1 cellular context compared by ENCODE assay signal in genomic region chr6:54291738-54292137, GRCh38.
TF ChIP-seq lines count a peak whose summit lies in the region.

No MANE protein-coding gene starts in this region.

TF ChIP-seq in WTC11, 78 proteins besides CTCF, POLR2A, EP300 and RAD21 (continued from another document):
- TF ChIP-seq ARID4B (CRISPR knock-in tag; IDR thresholded peaks at IDR 0.05; ENCODE audit: borderline replicate concordance) (no peak), GABPB1 (CRISPR knock-in tag; IDR thresholded peaks at IDR 0.05) (no peak), ETV6 (CRISPR knock-in tag; IDR thresholded peaks at IDR 0.05) (no peak)
TF ChIP-seq in WTC11: peak in this region for 0.
